2 cellular contexts compared by ENCODE assay signal in genomic region chr10:21481407-21481806, GRCh38.
TF ChIP-seq lines count a peak whose summit lies in the region.

No MANE protein-coding gene starts in this region.

TF ChIP-seq in HepG2, 621 proteins besides CTCF, POLR2A, EP300 and RAD21:
- no peak for TF ChIP-seq FOXO1 (CRISPR knock-in tag; IDR thresholded peaks at IDR 0.05)
- TF ChIP-seq E2F1 (CRISPR knock-in tag; IDR thresholded peaks at IDR 0.05) = no peak
- no peak for TF ChIP-seq EZH2 (conservative IDR thresholded peaks at IDR 0.05; ENCODE audit: low read depth, low read length)
- TF ChIP-seq SALL1 (CRISPR knock-in tag; IDR thresholded peaks at IDR 0.05) = peak; percentile 44; the same call in 1 of the 2 replicates
- no peak for TF ChIP-seq ZNF235 (CRISPR knock-in tag; IDR thresholded peaks at IDR 0.05; ENCODE audit: borderline replicate concordance)
- no peak for TF ChIP-seq ZNF101 (CRISPR knock-in tag; IDR thresholded peaks at IDR 0.05; ENCODE audit: borderline replicate concordance, low read depth)
- no peak for TF ChIP-seq SMAD3 (CRISPR knock-in tag; IDR thresholded peaks at IDR 0.05)
- TF ChIP-seq, protein P1, sequence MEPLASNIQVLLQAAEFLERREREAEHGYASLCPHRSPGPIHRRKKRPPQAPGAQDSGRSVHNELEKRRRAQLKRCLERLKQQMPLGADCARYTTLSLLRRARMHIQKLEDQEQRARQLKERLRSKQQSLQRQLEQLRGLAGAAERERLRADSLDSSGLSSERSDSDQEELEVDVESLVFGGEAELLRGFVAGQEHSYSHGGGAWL (CRISPR knock-in tag; IDR thresholded peaks at IDR 0.05) = no peak
- TF ChIP-seq ZMYM3 (CRISPR knock-in tag; IDR thresholded peaks at IDR 0.05) = peak; percentile 79
- peak; percentile 41; the same call in 1 of the 2 replicates for TF ChIP-seq ZNF280D (CRISPR knock-in tag; IDR thresholded peaks at IDR 0.05)
- TF ChIP-seq ZNF292 (CRISPR knock-in tag; IDR thresholded peaks at IDR 0.05; ENCODE audit: borderline replicate concordance, low read depth) = 0 out of 2 replicates have a peak, but pooled peaks have one; percentile 24
- no peak for TF ChIP-seq ZBTB21 (CRISPR knock-in tag; IDR thresholded peaks at IDR 0.05)
- no peak for TF ChIP-seq DBP (CRISPR knock-in tag; IDR thresholded peaks at IDR 0.05; ENCODE audit: not compliant biosample characterization)
- TF ChIP-seq, protein P2, sequence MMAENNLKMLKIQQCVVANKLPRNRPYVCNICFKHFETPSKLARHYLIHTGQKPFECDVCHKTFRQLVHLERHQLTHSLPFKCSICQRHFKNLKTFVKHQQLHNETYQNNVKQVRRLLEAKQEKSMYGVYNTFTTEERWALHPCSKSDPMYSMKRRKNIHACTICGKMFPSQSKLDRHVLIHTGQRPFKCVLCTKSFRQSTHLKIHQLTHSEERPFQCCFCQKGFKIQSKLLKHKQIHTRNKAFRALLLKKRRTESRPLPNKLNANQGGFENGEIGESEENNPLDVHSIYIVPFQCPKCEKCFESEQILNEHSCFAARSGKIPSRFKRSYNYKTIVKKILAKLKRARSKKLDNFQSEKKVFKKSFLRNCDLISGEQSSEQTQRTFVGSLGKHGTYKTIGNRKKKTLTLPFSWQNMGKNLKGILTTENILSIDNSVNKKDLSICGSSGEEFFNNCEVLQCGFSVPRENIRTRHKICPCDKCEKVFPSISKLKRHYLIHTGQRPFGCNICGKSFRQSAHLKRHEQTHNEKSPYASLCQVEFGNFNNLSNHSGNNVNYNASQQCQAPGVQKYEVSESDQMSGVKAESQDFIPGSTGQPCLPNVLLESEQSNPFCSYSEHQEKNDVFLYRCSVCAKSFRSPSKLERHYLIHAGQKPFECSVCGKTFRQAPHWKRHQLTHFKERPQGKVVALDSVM (CRISPR knock-in tag; IDR thresholded peaks at IDR 0.05) = peak; percentile 97
- no peak for TF ChIP-seq ASH2L (IDR thresholded peaks at IDR 0.05; ENCODE audit: insufficient read length, low read depth, low read length)
- no peak for TF ChIP-seq HOXD1 (CRISPR knock-in tag; IDR thresholded peaks at IDR 0.05)
- TF ChIP-seq, protein P3, sequence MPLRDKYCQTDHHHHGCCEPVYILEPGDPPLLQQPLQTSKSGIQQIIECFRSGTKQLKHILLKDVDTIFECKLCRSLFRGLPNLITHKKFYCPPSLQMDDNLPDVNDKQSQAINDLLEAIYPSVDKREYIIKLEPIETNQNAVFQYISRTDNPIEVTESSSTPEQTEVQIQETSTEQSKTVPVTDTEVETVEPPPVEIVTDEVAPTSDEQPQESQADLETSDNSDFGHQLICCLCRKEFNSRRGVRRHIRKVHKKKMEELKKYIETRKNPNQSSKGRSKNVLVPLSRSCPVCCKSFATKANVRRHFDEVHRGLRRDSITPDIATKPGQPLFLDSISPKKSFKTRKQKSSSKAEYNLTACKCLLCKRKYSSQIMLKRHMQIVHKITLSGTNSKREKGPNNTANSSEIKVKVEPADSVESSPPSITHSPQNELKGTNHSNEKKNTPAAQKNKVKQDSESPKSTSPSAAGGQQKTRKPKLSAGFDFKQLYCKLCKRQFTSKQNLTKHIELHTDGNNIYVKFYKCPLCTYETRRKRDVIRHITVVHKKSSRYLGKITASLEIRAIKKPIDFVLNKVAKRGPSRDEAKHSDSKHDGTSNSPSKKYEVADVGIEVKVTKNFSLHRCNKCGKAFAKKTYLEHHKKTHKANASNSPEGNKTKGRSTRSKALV (CRISPR knock-in tag; IDR thresholded peaks at IDR 0.05) = no peak

TF ChIP-seq in SK-N-SH, 30 proteins besides CTCF, POLR2A, EP300 and RAD21:
- TF ChIP-seq, protein P4, sequence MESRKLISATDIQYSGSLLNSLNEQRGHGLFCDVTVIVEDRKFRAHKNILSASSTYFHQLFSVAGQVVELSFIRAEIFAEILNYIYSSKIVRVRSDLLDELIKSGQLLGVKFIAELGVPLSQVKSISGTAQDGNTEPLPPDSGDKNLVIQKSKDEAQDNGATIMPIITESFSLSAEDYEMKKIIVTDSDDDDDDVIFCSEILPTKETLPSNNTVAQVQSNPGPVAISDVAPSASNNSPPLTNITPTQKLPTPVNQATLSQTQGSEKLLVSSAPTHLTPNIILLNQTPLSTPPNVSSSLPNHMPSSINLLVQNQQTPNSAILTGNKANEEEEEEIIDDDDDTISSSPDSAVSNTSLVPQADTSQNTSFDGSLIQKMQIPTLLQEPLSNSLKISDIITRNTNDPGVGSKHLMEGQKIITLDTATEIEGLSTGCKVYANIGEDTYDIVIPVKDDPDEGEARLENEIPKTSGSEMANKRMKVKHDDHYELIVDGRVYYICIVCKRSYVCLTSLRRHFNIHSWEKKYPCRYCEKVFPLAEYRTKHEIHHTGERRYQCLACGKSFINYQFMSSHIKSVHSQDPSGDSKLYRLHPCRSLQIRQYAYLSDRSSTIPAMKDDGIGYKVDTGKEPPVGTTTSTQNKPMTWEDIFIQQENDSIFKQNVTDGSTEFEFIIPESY (IDR thresholded peaks at IDR 0.05; ENCODE audit: borderline replicate concordance, low read depth) = no peak
- TF ChIP-seq, protein P5, sequence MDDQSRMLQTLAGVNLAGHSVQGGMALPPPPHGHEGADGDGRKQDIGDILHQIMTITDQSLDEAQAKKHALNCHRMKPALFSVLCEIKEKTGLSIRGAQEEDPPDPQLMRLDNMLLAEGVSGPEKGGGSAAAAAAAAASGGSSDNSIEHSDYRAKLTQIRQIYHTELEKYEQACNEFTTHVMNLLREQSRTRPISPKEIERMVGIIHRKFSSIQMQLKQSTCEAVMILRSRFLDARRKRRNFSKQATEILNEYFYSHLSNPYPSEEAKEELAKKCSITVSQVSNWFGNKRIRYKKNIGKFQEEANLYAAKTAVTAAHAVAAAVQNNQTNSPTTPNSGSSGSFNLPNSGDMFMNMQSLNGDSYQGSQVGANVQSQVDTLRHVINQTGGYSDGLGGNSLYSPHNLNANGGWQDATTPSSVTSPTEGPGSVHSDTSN (IDR thresholded peaks at IDR 0.05) = no peak
- TF ChIP-seq EZH2phosphoT487 (IDR thresholded peaks at IDR 0.05; ENCODE audit: borderline replicate concordance, low read depth) (no peak), JUND (IDR thresholded peaks at IDR 0.05) (no peak), SMC3 (IDR thresholded peaks at IDR 0.05; ENCODE audit: low read depth, low read length) (no peak), MEF2A (IDR thresholded peaks at IDR 0.05; ENCODE audit: borderline replicate concordance, low read depth) (no peak), TCF12 (IDR thresholded peaks at IDR 0.05) (no peak), FOXJ3 (CRISPR knock-in tag; IDR thresholded peaks at IDR 0.05) (no peak), RCOR1 (IDR thresholded peaks at IDR 0.05; ENCODE audit: low read length) (no peak), NFIC (IDR thresholded peaks at IDR 0.05; ENCODE audit: borderline replicate concordance) (no peak), FOSL2 (IDR thresholded peaks at IDR 0.05; ENCODE audit: borderline replicate concordance, low read depth) (no peak), TEAD4 (IDR thresholded peaks at IDR 0.05; ENCODE audit: borderline replicate concordance, insufficient read depth) (no peak), RFX5 (IDR thresholded peaks at IDR 0.05; ENCODE audit: low read length) (no peak)
